9 cellular contexts compared by ENCODE assay signal in the genomic region with DNA sequence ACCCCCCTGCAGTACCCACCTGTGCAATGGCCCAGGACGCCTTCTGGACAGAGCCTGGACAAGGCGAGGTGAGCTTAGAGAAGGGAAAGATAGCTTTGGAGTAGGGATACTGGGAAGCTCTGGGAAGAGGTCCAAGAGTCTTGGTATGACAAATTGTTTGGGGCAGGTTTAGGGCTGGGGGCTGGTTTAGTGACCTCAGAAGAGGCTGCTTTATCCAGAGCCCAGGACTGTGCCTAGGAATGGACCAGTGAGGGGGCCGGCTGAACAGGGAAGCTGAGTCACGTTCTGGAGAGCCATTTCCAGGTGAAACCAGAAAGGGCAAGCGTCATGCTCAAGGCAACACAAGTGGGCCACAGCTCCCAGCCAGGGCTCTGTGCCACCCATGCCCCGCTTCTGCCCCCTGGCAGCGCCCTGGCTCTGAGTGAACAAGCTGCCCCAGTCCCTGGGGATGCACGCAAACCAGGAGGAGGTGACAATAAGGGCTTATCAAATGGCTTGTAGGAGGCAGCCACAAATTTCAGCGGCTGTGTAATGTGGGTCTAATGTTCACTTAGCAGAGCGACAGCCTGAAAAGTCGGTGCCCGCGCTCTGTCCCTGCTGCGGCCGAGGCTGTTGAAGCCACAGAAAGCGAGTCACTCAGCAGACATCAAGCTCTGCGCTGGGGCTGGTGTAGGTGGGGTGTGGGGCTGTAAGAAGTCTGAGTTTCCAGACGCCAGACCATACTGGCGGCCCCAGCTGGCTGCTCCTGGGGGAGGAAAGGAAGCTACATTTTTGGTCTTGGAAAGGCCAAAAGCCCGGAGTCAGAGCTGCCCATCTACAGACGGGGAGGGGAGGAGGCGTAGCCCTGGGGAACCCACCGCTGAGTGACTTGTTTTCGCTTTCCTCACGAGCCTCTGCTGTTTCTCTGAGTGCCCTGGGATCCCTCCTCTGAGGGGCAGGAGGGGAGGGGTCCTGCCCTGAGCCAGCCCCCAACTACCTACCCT. TPM values are rescaled to one million over a fixed set of nuclear protein-coding genes. Genes with fewer than 3 reads are reported as not detected.
DNase-seq lines count a peak whose midpoint lies in the region; ATAC-seq, FAIRE-seq and TF ChIP-seq lines count a peak whose summit lies in the region.
"Had no signal": no experiment of that assay in that cellular context is flagged by ENCODE, and none has a peak within 500 bp of the region (broad histone marks: within the 10 kb centered on the region; RNA-seq: fewer than 3 reads in every experiment).

No MANE protein-coding gene starts in this region.

- no peak overlapping the region for H3K4me3 ChIP-seq in bronchial epithelial cell (ENCODE audit: low read depth, low read length)
- H3K4me3 ChIP-seq in vagina: peak overlapping the region in 1 of 2 donors; percentile 26

- no peak overlapping the region for H3K27ac Mint-ChIP-seq in activated naive CD8-positive, alpha-beta T cell treated with anti-CD3 and anti-CD28 coated beads, Interleukin-2, amount 50 U/mL, for 24 hours
- no peak overlapping the region for H3K27ac Mint-ChIP-seq in activated naive CD8-positive, alpha-beta T cell treated with anti-CD3 and anti-CD28 coated beads for 36 hours
- H3K27ac Mint-ChIP-seq: activated naive CD4-positive, alpha-beta T cell treated with anti-CD3 and anti-CD28 coated beads for 36 hours had no signal

- H3K27me3 ChIP-seq in bronchial epithelial cell (ENCODE audit: control insufficient read depth, insufficient read depth, low read length) (no peaks in the 10 kb centered on the region), vagina (no peaks in the 10 kb centered on the region)

- no peaks in the 10 kb centered on the region for H3K4me1 Mint-ChIP-seq in activated naive CD8-positive, alpha-beta T cell treated with anti-CD3 and anti-CD28 coated beads, Interleukin-2, amount 50 U/mL, for 24 hours
- peaks cover 2% of the 10 kb centered on the region for H3K4me1 Mint-ChIP-seq in activated naive CD8-positive, alpha-beta T cell treated with anti-CD3 and anti-CD28 coated beads for 36 hours

- H3K4me1 ChIP-seq in vagina: peaks cover 58% of the 10 kb centered on the region

- H3K36me3 ChIP-seq in bronchial epithelial cell (ENCODE audit: control insufficient read depth, insufficient read depth, low read length) (no peaks in the 10 kb centered on the region), vagina (no peaks in the 10 kb centered on the region)

- no peaks in the 10 kb centered on the region for H3K36me3 Mint-ChIP-seq in activated naive CD8-positive, alpha-beta T cell treated with anti-CD3 and anti-CD28 coated beads, Interleukin-2, amount 50 U/mL, for 24 hours (ENCODE audit: low read depth)
- no peaks in the 10 kb centered on the region for H3K36me3 Mint-ChIP-seq in activated naive CD8-positive, alpha-beta T cell treated with anti-CD3 and anti-CD28 coated beads for 36 hours

- no peaks in the 10 kb centered on the region for H3K9me3 Mint-ChIP-seq in activated naive CD8-positive, alpha-beta T cell treated with anti-CD3 and anti-CD28 coated beads, Interleukin-2, amount 50 U/mL, for 24 hours
- no peaks in the 10 kb centered on the region for H3K9me3 Mint-ChIP-seq in activated naive CD8-positive, alpha-beta T cell treated with anti-CD3 and anti-CD28 coated beads for 36 hours
- H3K9me3 Mint-ChIP-seq: activated naive CD4-positive, alpha-beta T cell treated with anti-CD3 and anti-CD28 coated beads for 36 hours had no signal

- H3K27me3 Mint-ChIP-seq in activated naive CD8-positive, alpha-beta T cell treated with anti-CD3 and anti-CD28 coated beads, Interleukin-2, amount 50 U/mL, for 24 hours: peaks cover 23% of the 10 kb centered on the region
- H3K27me3 Mint-ChIP-seq in activated naive CD8-positive, alpha-beta T cell treated with anti-CD3 and anti-CD28 coated beads for 36 hours: peaks cover 25% of the 10 kb centered on the region

- H3K4me3 Mint-ChIP-seq in activated naive CD8-positive, alpha-beta T cell treated with anti-CD3 and anti-CD28 coated beads, Interleukin-2, amount 50 U/mL, for 24 hours: no peak overlapping the region
- no peak overlapping the region for H3K4me3 Mint-ChIP-seq in activated naive CD8-positive, alpha-beta T cell treated with anti-CD3 and anti-CD28 coated beads for 36 hours
- H3K4me3 Mint-ChIP-seq: activated naive CD4-positive, alpha-beta T cell treated with anti-CD3 and anti-CD28 coated beads for 36 hours had no signal

- intact Hi-C loops in vagina (cut with DNase I): no loop called here

- TF ChIP-seq CTCF in bronchial epithelial cell (IDR thresholded peaks at IDR 0.05; ENCODE audit: insufficient read depth, low read length, severe bottlenecking) (no peak), vagina (IDR thresholded peaks at IDR 0.05) (no peak)

- DNase-seq in activated naive CD8-positive, alpha-beta T cell treated with anti-CD3 and anti-CD28 coated beads, Interleukin-2, amount 50 U/mL, for 24 hours: no peak
- no peak for DNase-seq in activated naive CD8-positive, alpha-beta T cell treated with anti-CD3 and anti-CD28 coated beads for 36 hours
- DNase-seq in bronchial epithelial cell (ENCODE audit: low read depth) (peak; percentile 69), iPS-NIHi11 (ENCODE audit: low spot score) (peak; percentile 60), vagina (ENCODE audit: extremely low spot score in 2 of 2) (no peak), HuH-7.5 (ENCODE audit: low spot score) (no peak)
- DNase-seq in stimulated activated CD8-positive, alpha-beta memory T cell treated with anti-CD3 and anti-CD28 coated beads, Interleukin-4, amount 100 ng/mL, for 48 hours: no peak
- DNase-seq: activated naive CD4-positive, alpha-beta T cell treated with anti-CD3 and anti-CD28 coated beads for 36 hours had no signal

- TF ChIP-seq POLR2A in vagina (IDR thresholded peaks at IDR 0.05): no peak

- H3K9me3 ChIP-seq in vagina: no peaks in the 10 kb centered on the region

- ATAC-seq in activated naive CD8-positive, alpha-beta T cell treated with anti-CD3 and anti-CD28 coated beads, Interleukin-2, amount 50 U/mL, for 24 hours: peak; percentile 17
- no peak for ATAC-seq in GM18861 (IDR thresholded peaks at IDR 0.05; ENCODE audit: unreplicated experiment)

- FAIRE-seq in bronchial epithelial cell (lab: Jason Lieb, UNC): no peak

- H3K27ac ChIP-seq in vagina: peak overlapping the region; percentile 75

RNA-seq across cellular contexts. Expression of a gene that starts 18.3 kb away (rescaled TPM):
- total RNA-seq in activated naive CD8-positive, alpha-beta T cell treated with anti-CD3 and anti-CD28 coated beads for 36 hours: not detected
- 21.1 and 34.4 TPM in 2 replicates for total RNA-seq in bronchial epithelial cell
- 3.4 TPM for total RNA-seq in vagina
- total RNA-seq: activated naive CD4-positive, alpha-beta T cell treated with anti-CD3 and anti-CD28 coated beads for 36 hours had no signal

Comparison
In these comparisons a context has a peak if more than half of its experiments do, and no peak if none do; other contexts are left out.
1. DNase-seq: peak in bronchial epithelial cell (single experiment) and iPS-NIHi11 (single experiment); none in activated naive CD8-positive, alpha-beta T cell treated with anti-CD3 and anti-CD28 coated beads, Interleukin-2, amount 50 U/mL, for 24 hours (single experiment), activated naive CD8-positive, alpha-beta T cell treated with anti-CD3 and anti-CD28 coated beads for 36 hours (single experiment), vagina (0 of 2), HuH-7.5 (single experiment) and stimulated activated CD8-positive, alpha-beta memory T cell treated with anti-CD3 and anti-CD28 coated beads, Interleukin-4, amount 100 ng/mL, for 48 hours (single experiment).